In the genomic region with DNA sequence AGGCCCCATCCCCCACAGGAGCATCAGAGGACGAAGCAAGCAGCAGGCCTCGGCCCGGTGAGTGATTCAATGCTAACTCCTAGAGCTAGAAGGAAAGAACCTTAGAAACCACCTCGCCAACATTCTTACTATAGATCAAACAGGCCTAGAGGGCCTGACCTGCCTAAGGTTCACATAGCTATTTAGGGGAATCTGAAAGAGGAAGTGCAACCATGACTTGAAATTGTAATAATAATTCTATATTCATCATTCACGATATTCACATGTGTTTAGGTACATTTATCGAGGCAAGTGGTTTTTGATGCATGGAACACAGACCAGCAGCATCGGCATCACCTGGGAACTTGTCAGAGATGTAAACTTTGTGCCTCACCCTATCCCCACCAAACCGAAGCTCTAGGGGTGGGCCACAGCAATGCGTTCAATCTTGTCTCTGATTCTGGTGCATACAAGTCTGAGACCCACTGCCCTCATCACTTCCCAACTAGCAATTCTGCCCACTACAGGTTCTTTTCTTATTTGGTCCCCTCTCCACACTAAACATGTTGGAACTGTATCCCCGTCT, we compare ENCODE assay signal across 9 cellular contexts.
DNase-seq lines count a peak whose midpoint lies in the region; ATAC-seq lines count a peak whose summit lies in the region.
"Had no signal": no experiment of that assay in that cellular context is flagged by ENCODE, and none has a peak within 500 bp of the region (broad histone marks: within the 10 kb centered on the region; RNA-seq: fewer than 3 reads in every experiment).

No MANE protein-coding gene starts in this region.

- no peaks in the 10 kb centered on the region for H3K79me2 ChIP-seq in Karpas-422 (ENCODE audit: low read length)

- 0 out of 2 replicates have a peak overlapping the region, but pooled peaks have one; percentile 22 for H3K9ac ChIP-seq in Karpas-422 (ENCODE audit: low read length)

- H2AFZ ChIP-seq in Karpas-422 (ENCODE audit: low read length) = no peak overlapping the region

- H3K4me2 ChIP-seq in Karpas-422 (ENCODE audit: low read depth, low read length, poor library complexity, severe bottlenecking) = peak overlapping the region; percentile 66

- H3K4me1 ChIP-seq in Karpas-422 (ENCODE audit: low read length) (peaks cover 55% of the 10 kb centered on the region), thymus (ENCODE audit: control insufficient read depth, insufficient read depth, low read length) (no peaks in the 10 kb centered on the region), SJCRH30 (no peaks in the 10 kb centered on the region)

- H4K20me1 ChIP-seq in Karpas-422 (ENCODE audit: insufficient read depth, low read depth, low read length) = no peaks in the 10 kb centered on the region

- DNase-seq in activated CD4-positive, CD25-positive, alpha-beta regulatory T cell treated with anti-CD3 and anti-CD28 coated beads, Interleukin-2, amount 50 U/mL, for 72 hours = no peak
- peak; percentile 90 for DNase-seq in Karpas-422
- no peak for DNase-seq in SJCRH30
- DNase-seq in activated gamma-delta T cell treated with Interleukin-2 at 50 U/mL for 16 hours = no peak
- no peak for DNase-seq in effector CD4-positive, alpha-beta T cell
- DNase-seq: stimulated activated CD4-positive, alpha-beta T cell treated with anti-CD3 and anti-CD28 coated beads, Interleukin-1b, Interleukin-23, amount 100 ng/mL, for 48 hours had no signal

- H3K9me3 ChIP-seq in Karpas-422 (ENCODE audit: low read length) (no peaks in the 10 kb centered on the region), thymus (ENCODE audit: control insufficient read depth) (no peaks in the 10 kb centered on the region), SJCRH30 (replicated peaks) (no peaks in the 10 kb centered on the region)

- no peaks in the 10 kb centered on the region for H3K9me2 ChIP-seq in Karpas-422 (replicated peaks; ENCODE audit: insufficient read depth, low read length)

- peak; percentile 84 to 87 for ATAC-seq in activated CD4-positive, CD25-positive, alpha-beta regulatory T cell treated with anti-CD3 and anti-CD28 coated beads, Interleukin-2, amount 50 U/mL, for 24 hours
- peak; percentile 49 for ATAC-seq in HG02623 (IDR thresholded peaks at IDR 0.05; ENCODE audit: unreplicated experiment)

- peak overlapping the region; percentile 63 for H3K27ac ChIP-seq in Karpas-422 (ENCODE audit: low read length)
- H3K27ac ChIP-seq in thymus (ENCODE audit: low read depth) = peak overlapping the region; percentile 4
- H3K27ac ChIP-seq in SJCRH30 = no peak overlapping the region

- H3K36me3 ChIP-seq in Karpas-422 (ENCODE audit: insufficient read depth, low read length) = no peaks in the 10 kb centered on the region
- H3K36me3 ChIP-seq in thymus (ENCODE audit: control insufficient read depth, insufficient read depth) = no peaks in the 10 kb centered on the region
- H3K36me3 ChIP-seq in SJCRH30 = no peaks in the 10 kb centered on the region

- H3K4me3 ChIP-seq in Karpas-422 (ENCODE audit: low read length) (peak overlapping the region; percentile 56), thymus (ENCODE audit: low read length) (no peak overlapping the region), SJCRH30 (no peak overlapping the region)

- WGBS in thymus = 92% methylated on average over 10 of the region's 10 CpGs

- H3K27me3 ChIP-seq in Karpas-422 (ENCODE audit: low read length) (no peaks in the 10 kb centered on the region), thymus (ENCODE audit: control insufficient read depth, insufficient read depth) (no peaks in the 10 kb centered on the region), SJCRH30 (no peaks in the 10 kb centered on the region)
